ENCODE assay signal across 20 cellular contexts in the genomic region with DNA sequence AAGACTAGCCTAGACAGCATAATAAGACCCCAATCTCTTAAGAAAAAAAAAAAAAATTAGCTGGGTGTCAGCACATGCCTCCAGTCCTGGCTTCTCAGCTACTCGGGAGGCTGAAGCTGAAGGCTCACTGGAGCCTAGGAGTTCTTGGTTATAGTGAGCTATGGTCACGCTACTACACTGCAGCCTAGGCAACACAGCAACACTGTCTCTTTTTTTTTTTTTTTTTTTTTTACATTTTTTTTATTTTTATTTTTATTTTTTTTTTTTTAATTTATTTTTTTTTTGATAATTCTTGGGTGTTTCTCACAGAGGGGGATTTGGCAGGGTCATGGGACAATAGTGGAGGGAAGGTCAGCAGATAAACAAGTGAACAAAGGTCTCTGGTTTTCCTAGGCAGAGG. TPM values are rescaled to one million over a fixed set of nuclear protein-coding genes. Genes with fewer than 3 reads are reported as not detected.
"Had no signal": no experiment of that assay in that cellular context is flagged by ENCODE, and none has a peak within 500 bp of the region (broad histone marks: within the 10 kb centered on the region; RNA-seq: fewer than 3 reads in every experiment).

No MANE protein-coding gene starts in this region.

- H3K4me3 ChIP-seq: heart left ventricle, lung, right atrium auricular region, stomach, thoracic aorta, transverse colon had no signal

- H3K4me3 Mint-ChIP-seq: naive thymus-derived CD4-positive, alpha-beta T cell; nephron progenitor cell had no signal

- ATAC-seq: heart left ventricle; left colon; left ventricle myocardium superior; naive thymus-derived CD4-positive, alpha-beta T cell had no signal

- H3K36me3 ChIP-seq: heart left ventricle, right atrium auricular region, thoracic aorta, transverse colon had no signal

- H3K27me3 ChIP-seq: heart left ventricle, right atrium auricular region, stomach, transverse colon had no signal

- H3K27me3 Mint-ChIP-seq: naive thymus-derived CD4-positive, alpha-beta T cell had no signal

- H3K9me3 ChIP-seq: heart left ventricle, right atrium auricular region, stomach, thoracic aorta, transverse colon had no signal

- H3K27ac Mint-ChIP-seq: naive thymus-derived CD4-positive, alpha-beta T cell; nephron progenitor cell had no signal

- DNase-seq: foreskin melanocyte; heart left ventricle; hippocampal formation; left colon; left ventricle myocardium superior; mesenchymal stem cell; naive thymus-derived CD4-positive, alpha-beta T cell; nephron progenitor cell; posterior cingulate gyrus; small intestine; stimulated activated CD4-positive, alpha-beta T cell treated with anti-CD3 and anti-CD28 coated beads, Interleukin-12 subunit alpha, Interleukin-12 subunit beta, amount 100 ng/mL, for 4 hours; stimulated activated naive CD4-positive, alpha-beta T cell; stomach; substantia nigra; transverse colon had no signal

- FAIRE-seq: endothelial cell of umbilical vein, small intestine had no signal

- H3K9me3 Mint-ChIP-seq: naive thymus-derived CD4-positive, alpha-beta T cell; nephron progenitor cell had no signal

- H3K27ac ChIP-seq: heart left ventricle, right atrium auricular region, stomach, thoracic aorta, transverse colon had no signal

RNA-seq across cellular contexts. Expression of a gene that starts 54.5 kb away (rescaled TPM):
- total RNA-seq: endothelial cell of umbilical vein, kidney epithelial cell, transverse colon had no signal
- polyA plus RNA-seq: endothelial cell of umbilical vein; naive thymus-derived CD4-positive, alpha-beta T cell had no signal
